Comparison of ENCODE assay signal across 2 cellular contexts in the genomic region with DNA sequence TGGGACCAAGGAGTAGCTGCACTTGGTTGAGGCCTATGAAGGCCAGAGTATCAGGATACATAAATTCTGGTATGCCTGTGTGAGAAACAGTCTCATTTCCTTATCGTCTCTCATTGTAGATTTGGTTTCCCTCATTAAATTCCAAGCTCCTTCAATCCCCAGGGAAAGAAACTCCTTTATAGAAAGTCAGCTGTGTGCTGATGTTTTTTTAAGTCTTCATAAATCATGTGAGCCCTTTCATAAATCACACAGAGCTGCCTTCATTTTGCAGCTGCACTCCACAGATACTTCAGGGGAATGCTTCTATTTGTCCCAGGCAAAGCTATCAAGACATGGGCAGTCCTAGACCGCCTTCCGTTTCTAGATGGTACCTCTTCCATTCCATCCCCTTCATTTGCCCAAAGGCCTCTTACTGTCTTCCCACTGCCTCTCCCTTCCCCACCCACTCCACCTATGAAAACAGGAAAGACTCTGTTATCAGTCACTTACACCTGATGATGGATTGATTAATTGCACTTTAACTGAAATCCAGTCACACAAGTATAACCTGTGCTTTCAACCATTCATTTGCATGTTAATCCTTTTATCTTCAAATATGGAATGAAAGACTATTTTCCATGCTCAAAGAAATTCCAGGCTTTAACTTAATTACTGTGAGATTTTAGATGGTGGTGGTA.
TF ChIP-seq lines count a peak whose summit lies in the region.

No MANE protein-coding gene starts in this region.

TF ChIP-seq in GM23338, 12 proteins besides CTCF, POLR2A, EP300 and RAD21 (continues in another document):
- TF ChIP-seq EZH2phosphoT487 (IDR thresholded peaks at IDR 0.05; ENCODE audit: unreplicated experiment) (no peak), JUNB (IDR thresholded peaks at IDR 0.05; ENCODE audit: unreplicated experiment) (no peak), EZH2 (IDR thresholded peaks at IDR 0.05; ENCODE audit: low read depth, unreplicated experiment) (no peak), ZNF114 (CRISPR knock-in tag; IDR thresholded peaks at IDR 0.05) (no peak), POLR2AphosphoS5 (IDR thresholded peaks at IDR 0.05; ENCODE audit: low read depth) (no peak), CREB1 (CRISPR knock-in tag; IDR thresholded peaks at IDR 0.05; ENCODE audit: low read depth) (no peak), ZNF331 (CRISPR knock-in tag; IDR thresholded peaks at IDR 0.05; ENCODE audit: low read depth) (no peak)
- TF ChIP-seq, protein P1, sequence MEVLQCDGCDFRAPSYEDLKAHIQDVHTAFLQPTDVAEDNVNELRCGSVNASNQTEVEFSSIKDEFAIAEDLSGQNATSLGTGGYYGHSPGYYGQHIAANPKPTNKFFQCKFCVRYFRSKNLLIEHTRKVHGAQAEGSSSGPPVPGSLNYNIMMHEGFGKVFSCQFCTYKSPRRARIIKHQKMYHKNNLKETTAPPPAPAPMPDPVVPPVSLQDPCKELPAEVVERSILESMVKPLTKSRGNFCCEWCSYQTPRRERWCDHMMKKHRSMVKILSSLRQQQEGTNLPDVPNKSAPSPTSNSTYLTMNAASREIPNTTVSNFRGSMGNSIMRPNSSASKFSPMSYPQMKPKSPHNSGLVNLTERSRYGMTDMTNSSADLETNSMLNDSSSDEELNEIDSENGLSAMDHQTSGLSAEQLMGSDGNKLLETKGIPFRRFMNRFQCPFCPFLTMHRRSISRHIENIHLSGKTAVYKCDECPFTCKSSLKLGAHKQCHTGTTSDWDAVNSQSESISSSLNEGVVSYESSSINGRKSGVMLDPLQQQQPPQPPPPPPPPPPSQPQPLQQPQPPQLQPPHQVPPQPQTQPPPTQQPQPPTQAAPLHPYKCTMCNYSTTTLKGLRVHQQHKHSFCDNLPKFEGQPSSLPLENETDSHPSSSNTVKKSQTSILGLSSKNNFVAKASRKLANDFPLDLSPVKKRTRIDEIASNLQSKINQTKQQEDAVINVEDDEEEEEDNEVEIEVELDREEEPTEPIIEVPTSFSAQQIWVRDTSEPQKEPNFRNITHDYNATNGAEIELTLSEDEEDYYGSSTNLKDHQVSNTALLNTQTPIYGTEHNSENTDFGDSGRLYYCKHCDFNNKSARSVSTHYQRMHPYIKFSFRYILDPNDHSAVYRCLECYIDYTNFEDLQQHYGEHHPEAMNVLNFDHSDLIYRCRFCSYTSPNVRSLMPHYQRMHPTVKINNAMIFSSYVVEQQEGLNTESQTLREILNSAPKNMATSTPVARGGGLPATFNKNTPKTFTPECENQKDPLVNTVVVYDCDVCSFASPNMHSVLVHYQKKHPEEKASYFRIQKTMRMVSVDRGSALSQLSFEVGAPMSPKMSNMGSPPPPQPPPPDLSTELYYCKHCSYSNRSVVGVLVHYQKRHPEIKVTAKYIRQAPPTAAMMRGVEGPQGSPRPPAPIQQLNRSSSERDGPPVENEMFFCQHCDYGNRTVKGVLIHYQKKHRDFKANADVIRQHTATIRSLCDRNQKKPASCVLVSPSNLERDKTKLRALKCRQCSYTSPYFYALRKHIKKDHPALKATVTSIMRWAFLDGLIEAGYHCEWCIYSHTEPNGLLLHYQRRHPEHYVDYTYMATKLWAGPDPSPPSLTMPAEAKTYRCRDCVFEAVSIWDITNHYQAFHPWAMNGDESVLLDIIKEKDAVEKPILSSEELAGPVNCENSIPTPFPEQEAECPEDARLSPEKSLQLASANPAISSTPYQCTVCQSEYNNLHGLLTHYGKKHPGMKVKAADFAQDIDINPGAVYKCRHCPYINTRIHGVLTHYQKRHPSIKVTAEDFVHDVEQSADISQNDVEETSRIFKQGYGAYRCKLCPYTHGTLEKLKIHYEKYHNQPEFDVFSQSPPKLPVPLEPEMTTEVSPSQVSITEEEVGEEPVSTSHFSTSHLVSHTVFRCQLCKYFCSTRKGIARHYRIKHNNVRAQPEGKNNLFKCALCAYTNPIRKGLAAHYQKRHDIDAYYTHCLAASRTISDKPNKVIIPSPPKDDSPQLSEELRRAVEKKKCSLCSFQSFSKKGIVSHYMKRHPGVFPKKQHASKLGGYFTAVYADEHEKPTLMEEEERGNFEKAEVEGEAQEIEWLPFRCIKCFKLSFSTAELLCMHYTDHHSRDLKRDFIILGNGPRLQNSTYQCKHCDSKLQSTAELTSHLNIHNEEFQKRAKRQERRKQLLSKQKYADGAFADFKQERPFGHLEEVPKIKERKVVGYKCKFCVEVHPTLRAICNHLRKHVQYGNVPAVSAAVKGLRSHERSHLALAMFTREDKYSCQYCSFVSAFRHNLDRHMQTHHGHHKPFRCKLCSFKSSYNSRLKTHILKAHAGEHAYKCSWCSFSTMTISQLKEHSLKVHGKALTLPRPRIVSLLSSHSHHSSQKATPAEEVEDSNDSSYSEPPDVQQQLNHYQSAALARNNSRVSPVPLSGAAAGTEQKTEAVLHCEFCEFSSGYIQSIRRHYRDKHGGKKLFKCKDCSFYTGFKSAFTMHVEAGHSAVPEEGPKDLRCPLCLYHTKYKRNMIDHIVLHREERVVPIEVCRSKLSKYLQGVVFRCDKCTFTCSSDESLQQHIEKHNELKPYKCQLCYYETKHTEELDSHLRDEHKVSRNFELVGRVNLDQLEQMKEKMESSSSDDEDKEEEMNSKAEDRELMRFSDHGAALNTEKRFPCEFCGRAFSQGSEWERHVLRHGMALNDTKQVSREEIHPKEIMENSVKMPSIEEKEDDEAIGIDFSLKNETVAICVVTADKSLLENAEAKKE (CRISPR knock-in tag; IDR thresholded peaks at IDR 0.05), result no peak
- TF ChIP-seq, protein P2, sequence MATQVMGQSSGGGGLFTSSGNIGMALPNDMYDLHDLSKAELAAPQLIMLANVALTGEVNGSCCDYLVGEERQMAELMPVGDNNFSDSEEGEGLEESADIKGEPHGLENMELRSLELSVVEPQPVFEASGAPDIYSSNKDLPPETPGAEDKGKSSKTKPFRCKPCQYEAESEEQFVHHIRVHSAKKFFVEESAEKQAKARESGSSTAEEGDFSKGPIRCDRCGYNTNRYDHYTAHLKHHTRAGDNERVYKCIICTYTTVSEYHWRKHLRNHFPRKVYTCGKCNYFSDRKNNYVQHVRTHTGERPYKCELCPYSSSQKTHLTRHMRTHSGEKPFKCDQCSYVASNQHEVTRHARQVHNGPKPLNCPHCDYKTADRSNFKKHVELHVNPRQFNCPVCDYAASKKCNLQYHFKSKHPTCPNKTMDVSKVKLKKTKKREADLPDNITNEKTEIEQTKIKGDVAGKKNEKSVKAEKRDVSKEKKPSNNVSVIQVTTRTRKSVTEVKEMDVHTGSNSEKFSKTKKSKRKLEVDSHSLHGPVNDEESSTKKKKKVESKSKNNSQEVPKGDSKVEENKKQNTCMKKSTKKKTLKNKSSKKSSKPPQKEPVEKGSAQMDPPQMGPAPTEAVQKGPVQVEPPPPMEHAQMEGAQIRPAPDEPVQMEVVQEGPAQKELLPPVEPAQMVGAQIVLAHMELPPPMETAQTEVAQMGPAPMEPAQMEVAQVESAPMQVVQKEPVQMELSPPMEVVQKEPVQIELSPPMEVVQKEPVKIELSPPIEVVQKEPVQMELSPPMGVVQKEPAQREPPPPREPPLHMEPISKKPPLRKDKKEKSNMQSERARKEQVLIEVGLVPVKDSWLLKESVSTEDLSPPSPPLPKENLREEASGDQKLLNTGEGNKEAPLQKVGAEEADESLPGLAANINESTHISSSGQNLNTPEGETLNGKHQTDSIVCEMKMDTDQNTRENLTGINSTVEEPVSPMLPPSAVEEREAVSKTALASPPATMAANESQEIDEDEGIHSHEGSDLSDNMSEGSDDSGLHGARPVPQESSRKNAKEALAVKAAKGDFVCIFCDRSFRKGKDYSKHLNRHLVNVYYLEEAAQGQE (IDR thresholded peaks at IDR 0.05; ENCODE audit: unreplicated experiment), result no peak

TF ChIP-seq in K562, 482 proteins besides CTCF, POLR2A, EP300 and RAD21 (continues in another document):
- TF ChIP-seq, protein P3, sequence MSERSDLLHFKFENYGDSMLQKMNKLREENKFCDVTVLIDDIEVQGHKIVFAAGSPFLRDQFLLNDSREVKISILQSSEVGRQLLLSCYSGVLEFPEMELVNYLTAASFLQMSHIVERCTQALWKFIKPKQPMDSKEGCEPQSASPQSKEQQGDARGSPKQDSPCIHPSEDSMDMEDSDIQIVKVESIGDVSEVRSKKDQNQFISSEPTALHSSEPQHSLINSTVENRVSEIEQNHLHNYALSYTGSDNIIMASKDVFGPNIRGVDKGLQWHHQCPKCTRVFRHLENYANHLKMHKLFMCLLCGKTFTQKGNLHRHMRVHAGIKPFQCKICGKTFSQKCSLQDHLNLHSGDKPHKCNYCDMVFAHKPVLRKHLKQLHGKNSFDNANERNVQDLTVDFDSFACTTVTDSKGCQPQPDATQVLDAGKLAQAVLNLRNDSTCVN (CRISPR knock-in tag; IDR thresholded peaks at IDR 0.05), result no peak
- TF ChIP-seq ZKSCAN8 (CRISPR knock-in tag; IDR thresholded peaks at IDR 0.05), result no peak
- TF ChIP-seq ZNF274 (IDR thresholded peaks at IDR 0.05; ENCODE audit: borderline replicate concordance, low read depth, low read length), result no peak
- TF ChIP-seq, protein P4, sequence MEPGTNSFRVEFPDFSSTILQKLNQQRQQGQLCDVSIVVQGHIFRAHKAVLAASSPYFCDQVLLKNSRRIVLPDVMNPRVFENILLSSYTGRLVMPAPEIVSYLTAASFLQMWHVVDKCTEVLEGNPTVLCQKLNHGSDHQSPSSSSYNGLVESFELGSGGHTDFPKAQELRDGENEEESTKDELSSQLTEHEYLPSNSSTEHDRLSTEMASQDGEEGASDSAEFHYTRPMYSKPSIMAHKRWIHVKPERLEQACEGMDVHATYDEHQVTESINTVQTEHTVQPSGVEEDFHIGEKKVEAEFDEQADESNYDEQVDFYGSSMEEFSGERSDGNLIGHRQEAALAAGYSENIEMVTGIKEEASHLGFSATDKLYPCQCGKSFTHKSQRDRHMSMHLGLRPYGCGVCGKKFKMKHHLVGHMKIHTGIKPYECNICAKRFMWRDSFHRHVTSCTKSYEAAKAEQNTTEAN (CRISPR knock-in tag; IDR thresholded peaks at IDR 0.05), result no peak
- TF ChIP-seq E2F3 (CRISPR knock-in tag; IDR thresholded peaks at IDR 0.05), result no peak
- no peak for TF ChIP-seq ZFP36 (IDR thresholded peaks at IDR 0.05; ENCODE audit: low read depth, low read length, partially characterized antibody)
- TF ChIP-seq FOXJ2 (tag; IDR thresholded peaks at IDR 0.05), result no peak
- TF ChIP-seq MAFF (IDR thresholded peaks at IDR 0.05; ENCODE audit: low read length), result no peak
- no peak for TF ChIP-seq RNF2 (IDR thresholded peaks at IDR 0.05)
- peak; percentile 86 for TF ChIP-seq MEIS2 (IDR thresholded peaks at IDR 0.05; ENCODE audit: partially characterized antibody)
- TF ChIP-seq, protein P5, sequence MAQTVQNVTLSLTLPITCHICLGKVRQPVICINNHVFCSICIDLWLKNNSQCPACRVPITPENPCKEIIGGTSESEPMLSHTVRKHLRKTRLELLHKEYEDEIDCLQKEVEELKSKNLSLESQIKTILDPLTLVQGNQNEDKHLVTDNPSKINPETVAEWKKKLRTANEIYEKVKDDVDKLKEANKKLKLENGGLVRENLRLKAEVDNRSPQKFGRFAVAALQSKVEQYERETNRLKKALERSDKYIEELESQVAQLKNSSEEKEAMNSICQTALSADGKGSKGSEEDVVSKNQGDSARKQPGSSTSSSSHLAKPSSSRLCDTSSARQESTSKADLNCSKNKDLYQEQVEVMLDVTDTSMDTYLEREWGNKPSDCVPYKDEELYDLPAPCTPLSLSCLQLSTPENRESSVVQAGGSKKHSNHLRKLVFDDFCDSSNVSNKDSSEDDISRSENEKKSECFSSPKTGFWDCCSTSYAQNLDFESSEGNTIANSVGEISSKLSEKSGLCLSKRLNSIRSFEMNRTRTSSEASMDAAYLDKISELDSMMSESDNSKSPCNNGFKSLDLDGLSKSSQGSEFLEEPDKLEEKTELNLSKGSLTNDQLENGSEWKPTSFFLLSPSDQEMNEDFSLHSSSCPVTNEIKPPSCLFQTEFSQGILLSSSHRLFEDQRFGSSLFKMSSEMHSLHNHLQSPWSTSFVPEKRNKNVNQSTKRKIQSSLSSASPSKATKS (CRISPR knock-in tag; IDR thresholded peaks at IDR 0.05), result no peak
- no peak for TF ChIP-seq ZNF133 (CRISPR knock-in tag; IDR thresholded peaks at IDR 0.05)
- no peak for TF ChIP-seq DIDO1 (tag; IDR thresholded peaks at IDR 0.05; ENCODE audit: low read depth)
- no peak for TF ChIP-seq BRCA1 (IDR thresholded peaks at IDR 0.05)
- no peak for TF ChIP-seq BRCA1 (CRISPR knock-in tag; IDR thresholded peaks at IDR 0.05)
- peak; percentile 9; the same call in 1 of the 2 replicates for TF ChIP-seq TAL1 (IDR thresholded peaks at IDR 0.05)
- 0 out of 2 replicates have a peak, but pooled peaks have one; percentile 29 for TF ChIP-seq ETV1 (tag; conservative IDR thresholded peaks at IDR 0.05; ENCODE audit: low read depth)
- TF ChIP-seq, protein P6, sequence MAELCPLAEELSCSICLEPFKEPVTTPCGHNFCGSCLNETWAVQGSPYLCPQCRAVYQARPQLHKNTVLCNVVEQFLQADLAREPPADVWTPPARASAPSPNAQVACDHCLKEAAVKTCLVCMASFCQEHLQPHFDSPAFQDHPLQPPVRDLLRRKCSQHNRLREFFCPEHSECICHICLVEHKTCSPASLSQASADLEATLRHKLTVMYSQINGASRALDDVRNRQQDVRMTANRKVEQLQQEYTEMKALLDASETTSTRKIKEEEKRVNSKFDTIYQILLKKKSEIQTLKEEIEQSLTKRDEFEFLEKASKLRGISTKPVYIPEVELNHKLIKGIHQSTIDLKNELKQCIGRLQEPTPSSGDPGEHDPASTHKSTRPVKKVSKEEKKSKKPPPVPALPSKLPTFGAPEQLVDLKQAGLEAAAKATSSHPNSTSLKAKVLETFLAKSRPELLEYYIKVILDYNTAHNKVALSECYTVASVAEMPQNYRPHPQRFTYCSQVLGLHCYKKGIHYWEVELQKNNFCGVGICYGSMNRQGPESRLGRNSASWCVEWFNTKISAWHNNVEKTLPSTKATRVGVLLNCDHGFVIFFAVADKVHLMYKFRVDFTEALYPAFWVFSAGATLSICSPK (IDR thresholded peaks at IDR 0.05; ENCODE audit: borderline replicate concordance), result no peak
- no peak for TF ChIP-seq ADNP (tag; IDR thresholded peaks at IDR 0.05)
- TF ChIP-seq, protein P7, sequence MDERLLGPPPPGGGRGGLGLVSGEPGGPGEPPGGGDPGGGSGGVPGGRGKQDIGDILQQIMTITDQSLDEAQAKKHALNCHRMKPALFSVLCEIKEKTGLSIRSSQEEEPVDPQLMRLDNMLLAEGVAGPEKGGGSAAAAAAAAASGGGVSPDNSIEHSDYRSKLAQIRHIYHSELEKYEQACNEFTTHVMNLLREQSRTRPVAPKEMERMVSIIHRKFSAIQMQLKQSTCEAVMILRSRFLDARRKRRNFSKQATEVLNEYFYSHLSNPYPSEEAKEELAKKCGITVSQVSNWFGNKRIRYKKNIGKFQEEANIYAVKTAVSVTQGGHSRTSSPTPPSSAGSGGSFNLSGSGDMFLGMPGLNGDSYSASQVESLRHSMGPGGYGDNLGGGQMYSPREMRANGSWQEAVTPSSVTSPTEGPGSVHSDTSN (CRISPR knock-in tag; IDR thresholded peaks at IDR 0.05; ENCODE audit: low read depth), result 0 out of 2 replicates have a peak, but pooled peaks have one; percentile 4
- TF ChIP-seq, protein P7 (tag; conservative IDR thresholded peaks at IDR 0.05; ENCODE audit: low read depth), result peak; percentile 84
- TF ChIP-seq FOXM1 (IDR thresholded peaks at IDR 0.05; ENCODE audit: low read depth), result no peak
- TF ChIP-seq FOXM1 (CRISPR knock-in tag; IDR thresholded peaks at IDR 0.05; ENCODE audit: low read depth), result no peak
